ENCODE assay signal across 17 cellular contexts in genomic region chr6:136773473-136773796, GRCh38. TPM values are rescaled to one million over a fixed set of nuclear protein-coding genes. Genes with fewer than 3 reads are reported as not detected.
DNase-seq lines count a peak whose midpoint lies in the region; ATAC-seq and TF ChIP-seq lines count a peak whose summit lies in the region.
"Had no signal": no experiment of that assay in that cellular context is flagged by ENCODE, and none has a peak within 500 bp of the region (broad histone marks: within the 10 kb centered on the region; RNA-seq: fewer than 3 reads in every experiment).

No MANE protein-coding gene starts in this region.

- 71 to 85% methylated on average over 4 of the region's 4 CpGs for WGBS in body of pancreas, 2 donors
- 88 to 100% methylated on average over 2 to 4 of the region's 4 CpGs for WGBS in transverse colon (ENCODE audit: low coverage in 1 of 2), 2 donors

- DNase-seq in activated CD8-positive, alpha-beta T cell treated with anti-CD3 and anti-CD28 coated beads for 36 hours = no peak
- DNase-seq in activated CD8-positive, alpha-beta T cell treated with anti-CD3 and anti-CD28 coated beads, Interleukin-2, amount 10 ng/mL, durations not matched to agents 7 days and 5 days = no peak
- DNase-seq in body of pancreas = no peak
- no peak for DNase-seq in transverse colon
- DNase-seq in activated CD8-positive, alpha-beta memory T cell treated with anti-CD3 and anti-CD28 coated beads for 24 hours = no peak
- DNase-seq: activated CD8-positive, alpha-beta memory T cell treated with anti-CD3 and anti-CD28 coated beads, Interleukin-2, amount 50 U/mL, for 48 hours; hippocampal formation; NCI-H1930; nephron progenitor cell; SHP77 treated with DMSO at 0.1 percent for 48 hours; sigmoid colon had no signal

- ATAC-seq in activated CD8-positive, alpha-beta T cell treated with anti-CD3 and anti-CD28 coated beads for 36 hours = no peak
- ATAC-seq in activated CD8-positive, alpha-beta T cell treated with anti-CD3 and anti-CD28 coated beads, Interleukin-2, amount 10 ng/mL, durations not matched to agents 7 days and 5 days = no peak
- ATAC-seq in HG03103 (IDR thresholded peaks at IDR 0.05; ENCODE audit: low read depth, unreplicated experiment) (peak; percentile 7), body of pancreas (no peak), HG02610 (IDR thresholded peaks at IDR 0.05; ENCODE audit: unreplicated experiment) (no peak)
- no peak for ATAC-seq in stimulated activated memory B cell treated with anti-CD40 and anti-IgM and Interleukin-4, amounts not matched to agents 10 μg/mL and 1 μg/mL and 100 μg/mL, for 72 hours
- ATAC-seq: HCT116, left lobe of liver had no signal

- H3K4me1 Mint-ChIP-seq in activated CD8-positive, alpha-beta T cell treated with anti-CD3 and anti-CD28 coated beads for 36 hours (ENCODE audit: low read depth) = peaks cover 30% of the 10 kb centered on the region
- peaks cover 13% of the 10 kb centered on the region for H3K4me1 Mint-ChIP-seq in activated CD8-positive, alpha-beta T cell treated with anti-CD3 and anti-CD28 coated beads, Interleukin-2, amount 10 ng/mL, durations not matched to agents 7 days and 5 days (ENCODE audit: low read depth)
- peaks cover 47% of the 10 kb centered on the region for H3K4me1 Mint-ChIP-seq in stimulated activated memory B cell treated with anti-CD40 and anti-IgM and Interleukin-4, amounts not matched to agents 10 μg/mL and 1 μg/mL and 100 μg/mL, for 72 hours
- H3K4me1 Mint-ChIP-seq: nephron progenitor cell had no signal

- peak overlapping the region; percentile 4 for H3K27ac Mint-ChIP-seq in activated CD8-positive, alpha-beta T cell treated with anti-CD3 and anti-CD28 coated beads for 36 hours
- H3K27ac Mint-ChIP-seq in activated CD8-positive, alpha-beta T cell treated with anti-CD3 and anti-CD28 coated beads, Interleukin-2, amount 10 ng/mL, durations not matched to agents 7 days and 5 days = no peak overlapping the region
- peak overlapping the region; percentile 55 for H3K27ac Mint-ChIP-seq in stimulated activated memory B cell treated with anti-CD40 and anti-IgM and Interleukin-4, amounts not matched to agents 10 μg/mL and 1 μg/mL and 100 μg/mL, for 72 hours
- H3K27ac Mint-ChIP-seq: nephron progenitor cell had no signal

- no peak overlapping the region for H3K4me3 Mint-ChIP-seq in activated CD8-positive, alpha-beta T cell treated with anti-CD3 and anti-CD28 coated beads for 36 hours
- no peak overlapping the region for H3K4me3 Mint-ChIP-seq in activated CD8-positive, alpha-beta T cell treated with anti-CD3 and anti-CD28 coated beads, Interleukin-2, amount 10 ng/mL, durations not matched to agents 7 days and 5 days
- no peak overlapping the region for H3K4me3 Mint-ChIP-seq in stimulated activated memory B cell treated with anti-CD40 and anti-IgM and Interleukin-4, amounts not matched to agents 10 μg/mL and 1 μg/mL and 100 μg/mL, for 72 hours
- H3K4me3 Mint-ChIP-seq: nephron progenitor cell; stimulated activated naive CD8-positive, alpha-beta T cell treated with anti-CD3 and anti-CD28 coated beads, Interleukin-15, Interleukin-2, amounts not matched to agents 100 ng/mL and 50 ng/mL, for 24 hours had no signal

- H3K36me3 ChIP-seq in body of pancreas (replicated peaks in 1 of 2; ENCODE audit: insufficient read depth in 1 of 2, low read depth in 2 of 2) (no peaks in the 10 kb centered on the region), transverse colon (no peaks in the 10 kb centered on the region)
- H3K36me3 ChIP-seq: sigmoid colon had no signal

- H3K27me3 Mint-ChIP-seq in activated CD8-positive, alpha-beta T cell treated with anti-CD3 and anti-CD28 coated beads for 36 hours = no peaks in the 10 kb centered on the region
- no peaks in the 10 kb centered on the region for H3K27me3 Mint-ChIP-seq in activated CD8-positive, alpha-beta T cell treated with anti-CD3 and anti-CD28 coated beads, Interleukin-2, amount 10 ng/mL, durations not matched to agents 7 days and 5 days (ENCODE audit: low read depth)
- H3K27me3 Mint-ChIP-seq in stimulated activated memory B cell treated with anti-CD40 and anti-IgM and Interleukin-4, amounts not matched to agents 10 μg/mL and 1 μg/mL and 100 μg/mL, for 72 hours = no peaks in the 10 kb centered on the region
- H3K27me3 Mint-ChIP-seq: stimulated activated naive CD8-positive, alpha-beta T cell treated with anti-CD3 and anti-CD28 coated beads, Interleukin-15, Interleukin-2, amounts not matched to agents 100 ng/mL and 50 ng/mL, for 24 hours had no signal

- intact Hi-C loops in activated CD8-positive, alpha-beta T cell treated with anti-CD3 and anti-CD28 coated beads for 36 hours (cut with micrococcal nuclease) = no loop called here
- intact Hi-C loops in body of pancreas (cut with DNase I) = no loop called here
- intact Hi-C loops in transverse colon (cut with DNase I; ENCODE audit: low total_unique reads) = no loop called here

- no peak for TF ChIP-seq CTCF in activated CD8-positive, alpha-beta T cell treated with anti-CD3 and anti-CD28 coated beads for 36 hours (IDR thresholded peaks at IDR 0.05)
- TF ChIP-seq CTCF in body of pancreas (IDR thresholded peaks at IDR 0.05) (no peak), transverse colon (IDR thresholded peaks at IDR 0.05) (no peak)

- TF ChIP-seq POLR2A in body of pancreas (IDR thresholded peaks at IDR 0.05) (no peak), transverse colon (IDR thresholded peaks at IDR 0.05) (no peak)

- H3K4me3 ChIP-seq in body of pancreas (no peak overlapping the region), transverse colon (no peak overlapping the region)
- H3K4me3 ChIP-seq: sigmoid colon had no signal

- CTCF ChIA-PET in activated CD8-positive, alpha-beta T cell treated with anti-CD3 and anti-CD28 coated beads for 36 hours (lab: Charles Lee) = interaction anchor here (1.1 to 5.3 kb wide), 4 partner anchors 14 to 130 kb away, joined by 3 to 22 read pairs (median 4); partner anchors contain the start of gene MAP3K5
- CTCF ChIA-PET in activated CD8-positive, alpha-beta T cell treated with anti-CD3 and anti-CD28 coated beads, Interleukin-2, amount 10 ng/mL, durations not matched to agents 7 days and 5 days (lab: Charles Lee) = interaction anchor here (1.2 to 6.3 kb wide), 2 partner anchors 9 to 18 kb away, joined by 3 to 40 read pairs; partner anchors contain the start of gene MAP3K5

- H3K27ac ChIP-seq in body of pancreas (peak overlapping the region; percentile 72 to 81 (median 80)), transverse colon (no peak overlapping the region)
- H3K27ac ChIP-seq: sigmoid colon had no signal

- in situ Hi-C loops in transverse colon (cut with MboI; ENCODE audit: low pct_ligation_motif_present in 1 of 4, low pct_unique_long_range_greater_than_20kb in 1 of 4, low sequenced_read_pairs in 3 of 4) = no loop called here

- H3K4me1 ChIP-seq in body of pancreas = peaks cover 58% of the 10 kb centered on the region
- H3K4me1 ChIP-seq in transverse colon = peaks cover 0 to 24% (median 3%) of the 10 kb centered on the region in 4 donors

- H3K36me3 Mint-ChIP-seq in activated CD8-positive, alpha-beta T cell treated with anti-CD3 and anti-CD28 coated beads for 36 hours (ENCODE audit: low read depth) = peaks cover 2% of the 10 kb centered on the region
- peaks cover 16% of the 10 kb centered on the region for H3K36me3 Mint-ChIP-seq in activated CD8-positive, alpha-beta T cell treated with anti-CD3 and anti-CD28 coated beads, Interleukin-2, amount 10 ng/mL, durations not matched to agents 7 days and 5 days (ENCODE audit: low read depth)
- peaks cover 14% of the 10 kb centered on the region for H3K36me3 Mint-ChIP-seq in stimulated activated memory B cell treated with anti-CD40 and anti-IgM and Interleukin-4, amounts not matched to agents 10 μg/mL and 1 μg/mL and 100 μg/mL, for 72 hours

- no peaks in the 10 kb centered on the region for H3K9me3 ChIP-seq in body of pancreas
- no peaks in the 10 kb centered on the region for H3K9me3 ChIP-seq in transverse colon
- H3K9me3 ChIP-seq: sigmoid colon had no signal

- POLR2A ChIA-PET in activated CD8-positive, alpha-beta T cell treated with anti-CD3 and anti-CD28 coated beads for 36 hours (lab: Charles Lee) = interaction anchor here (1.0 to 2.1 kb wide), 4 partner anchors 11 to 177 kb away, joined by 3 to 10 read pairs (median 6); partner anchors contain the start of gene MAP3K5
- POLR2A ChIA-PET in activated CD8-positive, alpha-beta T cell treated with anti-CD3 and anti-CD28 coated beads, Interleukin-2, amount 10 ng/mL, durations not matched to agents 7 days and 5 days (lab: Charles Lee) = interaction anchor here (1.0 kb wide), 1 partner anchor 19 kb away, joined by 3 read pairs; no protein-coding TSS in a partner anchor

- no peak for TF ChIP-seq EP300 in transverse colon (IDR thresholded peaks at IDR 0.05; ENCODE audit: low read depth)

- H3K27me3 ChIP-seq in body of pancreas (no peaks in the 10 kb centered on the region), transverse colon (no peaks in the 10 kb centered on the region)
- H3K27me3 ChIP-seq: sigmoid colon had no signal

- peaks cover 3% of the 10 kb centered on the region for H3K9me3 Mint-ChIP-seq in activated CD8-positive, alpha-beta T cell treated with anti-CD3 and anti-CD28 coated beads for 36 hours
- H3K9me3 Mint-ChIP-seq in activated CD8-positive, alpha-beta T cell treated with anti-CD3 and anti-CD28 coated beads, Interleukin-2, amount 10 ng/mL, durations not matched to agents 7 days and 5 days (ENCODE audit: insufficient read depth) = no peaks in the 10 kb centered on the region
- H3K9me3 Mint-ChIP-seq in stimulated activated memory B cell treated with anti-CD40 and anti-IgM and Interleukin-4, amounts not matched to agents 10 μg/mL and 1 μg/mL and 100 μg/mL, for 72 hours = peaks cover 7% of the 10 kb centered on the region
- H3K9me3 Mint-ChIP-seq: nephron progenitor cell; stimulated activated naive CD8-positive, alpha-beta T cell treated with anti-CD3 and anti-CD28 coated beads, Interleukin-15, Interleukin-2, amounts not matched to agents 100 ng/mL and 50 ng/mL, for 24 hours had no signal

RNA-seq across cellular contexts. Expression of gene MAP3K5, which starts 18.8 kb away (rescaled TPM):
- total RNA-seq in activated CD8-positive, alpha-beta T cell treated with anti-CD3 and anti-CD28 coated beads for 36 hours = 1 to 10 TPM; 4.4 to 4.6 TPM
- 10 to 100 TPM; 15.0 to 15.1 TPM for total RNA-seq in activated CD8-positive, alpha-beta T cell treated with anti-CD3 and anti-CD28 coated beads, Interleukin-2, amount 10 ng/mL, durations not matched to agents 7 days and 5 days
- total RNA-seq in body of pancreas (10 to 100 TPM; 33.7 to 36.9 TPM), transverse colon (10 to 100 TPM; 16.2 to 52.7 (median 34.8) TPM)

RNA-seq across cellular contexts. Expression of gene PEX7, which starts 49.0 kb away (rescaled TPM):
- total RNA-seq in activated CD8-positive, alpha-beta T cell treated with anti-CD3 and anti-CD28 coated beads for 36 hours = 1 to 10 TPM; 4.5 to 6.0 TPM
- 1 to 10 TPM; 2.5 to 3.3 TPM for total RNA-seq in activated CD8-positive, alpha-beta T cell treated with anti-CD3 and anti-CD28 coated beads, Interleukin-2, amount 10 ng/mL, durations not matched to agents 7 days and 5 days
- 10 to 100 TPM in 1 of 2 donors, 1 to 10 TPM in 1; 8.9 to 17.9 TPM for total RNA-seq in body of pancreas
- total RNA-seq in transverse colon = 10 to 100 TPM in 1 of 4 donors, 1 to 10 TPM in 2, not detected in 1; 3.4 to 11.0 (median 7.0) TPM

Comparison
In these comparisons a context has a peak if more than half of its experiments do, and no peak if none do; other contexts are left out.
1. H3K27ac ChIP-seq: peak in body of pancreas (4 of 4); none in transverse colon (0 of 4).